ENCODE assay signal across 1 cellular context in the genomic region with DNA sequence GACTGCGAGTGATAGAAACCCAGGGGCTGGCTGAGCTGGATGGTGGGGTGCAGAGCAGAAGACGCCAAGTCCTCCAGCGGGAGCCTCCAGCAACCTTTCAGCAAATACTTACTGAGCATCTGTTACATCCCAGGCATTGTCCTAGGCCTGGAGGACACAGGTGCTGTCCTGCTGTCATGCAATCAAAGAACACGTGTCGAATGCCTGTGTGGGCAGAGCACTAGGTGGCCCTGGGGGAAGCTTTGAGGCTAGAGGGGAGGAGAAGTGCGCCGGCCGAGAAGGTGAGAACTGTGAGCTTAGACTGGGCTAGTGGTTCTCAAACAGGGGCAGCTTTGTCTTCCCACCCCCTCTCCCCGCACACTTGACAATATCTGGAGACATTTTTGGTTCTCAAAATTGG.
TF ChIP-seq lines count a peak whose summit lies in the region.

No MANE protein-coding gene starts in this region.

TF ChIP-seq in H1, 55 proteins besides CTCF, POLR2A, EP300 and RAD21:
- TF ChIP-seq TAF7 (optimal IDR thresholded peaks at IDR 0.05; ENCODE audit: borderline replicate concordance, low read depth, low read length), result no peak
- TF ChIP-seq, protein P1, sequence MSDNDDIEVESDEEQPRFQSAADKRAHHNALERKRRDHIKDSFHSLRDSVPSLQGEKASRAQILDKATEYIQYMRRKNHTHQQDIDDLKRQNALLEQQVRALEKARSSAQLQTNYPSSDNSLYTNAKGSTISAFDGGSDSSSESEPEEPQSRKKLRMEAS (IDR thresholded peaks at IDR 0.05), result peak; percentile 40
